Comparison of ENCODE assay signal across 19 cellular contexts in genomic region chr18:66124394-66124793, GRCh38.
DNase-seq lines count a peak whose midpoint lies in the region; ATAC-seq, FAIRE-seq and TF ChIP-seq lines count a peak whose summit lies in the region.
"Had no signal": no experiment of that assay in that cellular context is flagged by ENCODE, and none has a peak within 500 bp of the region (broad histone marks: within the 10 kb centered on the region; RNA-seq: fewer than 3 reads in every experiment).

No MANE protein-coding gene starts in this region.

- H2BK5ac ChIP-seq in H1 (ENCODE audit: low read depth, low read length) = no peak overlapping the region

- WGBS in H1 (ENCODE audit: extremely low coverage in 1 of 2, insufficient coverage in 1 of 2, insufficient read length in 1 of 2, insufficient replicate concordance in 2 of 2, low coverage in 1 of 2, low lambda C conversion rate in 2 of 2, missing lambda C conversion rate in 1 of 2), 2 experiments = 93% methylated on average over 2 of the region's 2 CpGs; no CpG with 5 or more reads in 1 of the 2 experiments

- CTCF ChIA-PET in H1 (lab: Charles Lee; ENCODE audit: partially characterized antibody) = interaction anchor here (0.6 to 2.1 kb wide), 10 partner anchors 10 to 376 kb away, joined by 3 to 11 read pairs (median 3); no protein-coding TSS in a partner anchor

- no peak overlapping the region for H3K23ac ChIP-seq in H1 (ENCODE audit: insufficient read length)

- no peak overlapping the region for H3K56ac ChIP-seq in H1 (replicated peaks; ENCODE audit: insufficient read length, low read depth, low read length)

- no peak overlapping the region for H3K4ac ChIP-seq in H1 (replicated peaks; ENCODE audit: insufficient read length, low read depth, low read length)

- TF ChIP-seq POLR2A in H1 (IDR thresholded peaks at IDR 0.05; ENCODE audit: control extremely low read depth in 1 of 2, low read depth in 2 of 2, low read length in 2 of 2) = no peak

- peak; percentile 56 to 58 for TF ChIP-seq RAD21 in H1 (IDR thresholded peaks at IDR 0.05 in 1 of 2, conservative IDR thresholded peaks at IDR 0.05 in 1 of 2; ENCODE audit: low read depth in 2 of 2, low read length in 2 of 2)

- no peak overlapping the region for H3K27ac ChIP-seq in DOHH2 (ENCODE audit: low read depth, low read length)
- H3K27ac ChIP-seq in H1 (ENCODE audit: low read depth, low read length) = no peak overlapping the region
- H3K27ac ChIP-seq: BLaER1 treated with 17β-estradiol and CSF1 and Interleukin-3, amounts not matched to agents 10 nM and 100 nM; breast epithelium; transverse colon had no signal

- H3K79me2 ChIP-seq in DOHH2 (ENCODE audit: control insufficient read depth, low read length) (no peaks in the 10 kb centered on the region), H1 (ENCODE audit: control insufficient read depth in 1 of 2, insufficient read depth in 2 of 2, low read length in 2 of 2) (no peaks in the 10 kb centered on the region)

- TF ChIP-seq CTCF in BE2C (IDR thresholded peaks at IDR 0.05; ENCODE audit: low read depth, low read length) (peak; percentile 7; the same call in 1 of the 2 replicates), DOHH2 (IDR thresholded peaks at IDR 0.05; ENCODE audit: low read depth, low read length, poor library complexity, severe bottlenecking) (peak; percentile 27), LNCaP clone FGC (IDR thresholded peaks at IDR 0.05; ENCODE audit: control insufficient read depth, extremely low read depth, insufficient read depth) (peak; percentile 34), H1 (IDR thresholded peaks at IDR 0.05; ENCODE audit: control extremely low read depth in 1 of 3, insufficient read depth in 1 of 3, low read depth in 1 of 3, low read length in 3 of 3) (peak in 1 of 3 experiments; percentile 39; a peak in 2 of 4 replicates)

- TF ChIP-seq EP300 in H1 (IDR thresholded peaks at IDR 0.05; ENCODE audit: borderline replicate concordance in 1 of 2, low read depth in 2 of 2, low read length in 2 of 2) = no peak

- H3K9ac ChIP-seq in H1 (replicated peaks in 1 of 4; ENCODE audit: extremely low read depth in 1 of 4, low read depth in 3 of 4, low read length in 3 of 4) = no peak overlapping the region
- H3K9ac ChIP-seq: BLaER1 treated with 17β-estradiol and CSF1 and Interleukin-3, amounts not matched to agents 10 nM and 100 nM had no signal

- peak; percentile 39 for FAIRE-seq in H1 (lab: Jason Lieb, UNC)

- no peak overlapping the region for H4K8ac ChIP-seq in H1 (ENCODE audit: extremely low read depth, insufficient read depth, low read length)

- H3F3A ChIP-seq in DOHH2 (ENCODE audit: control insufficient read depth, insufficient read depth) = no peaks in the 10 kb centered on the region

- H3K4me1 ChIP-seq in BE2C = no peaks in the 10 kb centered on the region
- H3K4me1 ChIP-seq in DOHH2 (ENCODE audit: control insufficient read depth, low read length) = no peaks in the 10 kb centered on the region
- no peaks in the 10 kb centered on the region; a peak in 1 of 7 replicates for H3K4me1 ChIP-seq in H1 (replicated peaks in 1 of 4; ENCODE audit: control insufficient read depth in 3 of 4, insufficient read depth in 4 of 4, low read length in 3 of 4)
- H3K4me1 ChIP-seq: BLaER1 treated with 17β-estradiol and CSF1 and Interleukin-3, amounts not matched to agents 10 nM and 100 nM; breast epithelium; transverse colon had no signal

- no peak overlapping the region for H4K5ac ChIP-seq in H1 (ENCODE audit: insufficient read length, low read depth, low read length)

- DNase-seq in BE2C (no peak), LNCaP clone FGC (ENCODE audit: low read depth) (peak; percentile 2), H1 (ENCODE audit: low read depth in 1 of 2, low spot score in 2 of 2) (no peak), NCI-H1694 treated with DMSO at 0.1 percent for 48 hours (lab: John Stamatoyannopoulos, UW) (no peak), D341Med (ENCODE audit: low spot score) (no peak)
- DNase-seq: activated CD4-positive, CD25-positive, alpha-beta regulatory T cell; activated CD8-positive, alpha-beta memory T cell treated with anti-CD3 and anti-CD28 coated beads, Interleukin-2, amount 50 U/mL, for 4 hours; activated naive CD4-positive, alpha-beta T cell treated with anti-CD3 and anti-CD28 coated beads, Interleukin-2, amount 10 ng/mL, durations not matched to agents 7 days and 5 days; effector CD4-positive, alpha-beta T cell; GDM1; HCEC 1CT; NCI-H2107; transverse colon had no signal

- H2BK12ac ChIP-seq in H1 (ENCODE audit: low read depth, low read length) = no peak overlapping the region

- H3K9me3 ChIP-seq in BE2C = no peaks in the 10 kb centered on the region
- no peaks in the 10 kb centered on the region for H3K9me3 ChIP-seq in DOHH2 (ENCODE audit: control insufficient read depth, insufficient read depth, low read length)
- no peaks in the 10 kb centered on the region for H3K9me3 ChIP-seq in H1 (ENCODE audit: insufficient read depth in 2 of 2, low read depth in 1 of 2, low read length in 1 of 2)
- H3K9me3 ChIP-seq: BLaER1 treated with 17β-estradiol and CSF1 and Interleukin-3, amounts not matched to agents 10 nM and 100 nM; breast epithelium; transverse colon had no signal

- H2BK120ac ChIP-seq in H1 (replicated peaks; ENCODE audit: low read depth, low read length) = no peak overlapping the region

- no peaks in the 10 kb centered on the region; the same call in 1 of the 2 replicates for H3K9me2 ChIP-seq in DOHH2 (replicated peaks; ENCODE audit: control insufficient read depth, low read length)

- H3K4me3 ChIP-seq in BE2C (ENCODE audit: low read depth, low read length) (no peak overlapping the region), DOHH2 (ENCODE audit: low read length) (no peak overlapping the region), LNCaP clone FGC (ENCODE audit: low read depth, low read length) (no peak overlapping the region), H1 (ENCODE audit: extremely low read depth in 1 of 4, insufficient read depth in 2 of 4, low read depth in 3 of 4, low read length in 4 of 4) (no peak overlapping the region)
- H3K4me3 ChIP-seq: BLaER1 treated with 17β-estradiol and CSF1 and Interleukin-3, amounts not matched to agents 10 nM and 100 nM; breast epithelium; transverse colon had no signal

- no peak overlapping the region for H2BK15ac ChIP-seq in H1 (ENCODE audit: low read length)

- no peaks in the 10 kb centered on the region for H3K36me3 ChIP-seq in BE2C
- no peaks in the 10 kb centered on the region for H3K36me3 ChIP-seq in DOHH2 (ENCODE audit: control insufficient read depth, low read length)
- H3K36me3 ChIP-seq in H1 (ENCODE audit: control insufficient read depth in 2 of 4, insufficient read depth in 4 of 4, low read length in 3 of 4) = no peaks in the 10 kb centered on the region
- H3K36me3 ChIP-seq: BLaER1 treated with 17β-estradiol and CSF1 and Interleukin-3, amounts not matched to agents 10 nM and 100 nM; breast epithelium; transverse colon had no signal

- no peak overlapping the region for H2BK20ac ChIP-seq in H1 (ENCODE audit: low read length)

- H2AK5ac ChIP-seq in H1 (ENCODE audit: low read depth, low read length) = no peak overlapping the region

- H3K27me3 ChIP-seq in BE2C (no peaks in the 10 kb centered on the region), DOHH2 (ENCODE audit: control insufficient read depth, low read length) (no peaks in the 10 kb centered on the region), H1 (replicated peaks in 1 of 4; ENCODE audit: control insufficient read depth in 3 of 4, extremely low read depth in 1 of 4, insufficient read depth in 3 of 4, low read length in 3 of 4) (no peaks in the 10 kb centered on the region)
- H3K27me3 ChIP-seq: BLaER1 treated with 17β-estradiol and CSF1 and Interleukin-3, amounts not matched to agents 10 nM and 100 nM; breast epithelium; transverse colon had no signal

- POLR2A ChIA-PET in H1 (lab: Charles Lee; ENCODE audit: partially characterized antibody) = no interaction called here

- no peaks in the 10 kb centered on the region for H3K23me2 ChIP-seq in H1 (ENCODE audit: low read depth, low read length)

- no peak overlapping the region for H3K18ac ChIP-seq in H1 (ENCODE audit: extremely low read depth, low read length)

- H4K20me1 ChIP-seq in DOHH2 (ENCODE audit: control insufficient read depth, insufficient read depth, low read depth, low read length) (no peaks in the 10 kb centered on the region), H1 (replicated peaks in 1 of 2; ENCODE audit: control insufficient read depth in 1 of 2, insufficient read depth in 2 of 2, low read length in 2 of 2) (no peaks in the 10 kb centered on the region)
- H4K20me1 ChIP-seq: BLaER1 treated with 17β-estradiol and CSF1 and Interleukin-3, amounts not matched to agents 10 nM and 100 nM had no signal

- H4K91ac ChIP-seq in H1 (replicated peaks; ENCODE audit: insufficient read length, low read length) = no peak overlapping the region

- no peak overlapping the region for H3K4me2 ChIP-seq in DOHH2 (ENCODE audit: low read length)
- H3K4me2 ChIP-seq in H1 (ENCODE audit: insufficient read depth in 1 of 2, low read depth in 2 of 2, low read length in 2 of 2) = no peak overlapping the region
- H3K4me2 ChIP-seq: BLaER1 treated with 17β-estradiol and CSF1 and Interleukin-3, amounts not matched to agents 10 nM and 100 nM had no signal

- H2AFZ ChIP-seq in H1 (ENCODE audit: low read length) = no peak overlapping the region

- no peaks in the 10 kb centered on the region for H3K79me1 ChIP-seq in H1 (ENCODE audit: low read depth, low read length)

- no peak overlapping the region for H3K14ac ChIP-seq in H1 (ENCODE audit: insufficient read length)

- ATAC-seq in GM21423 (IDR thresholded peaks at IDR 0.05; ENCODE audit: unreplicated experiment) (no peak), GM21360 (IDR thresholded peaks at IDR 0.05; ENCODE audit: unreplicated experiment) (no peak)
- ATAC-seq: stimulated activated memory B cell treated with anti-CD40 and anti-IgM and Interleukin-4, amounts not matched to agents 10 μg/mL and 1 μg/mL and 100 μg/mL, for 72 hours had no signal

TF ChIP-seq in H1, 55 proteins besides CTCF, POLR2A, EP300 and RAD21:
- TF ChIP-seq KDM1A (IDR thresholded peaks at IDR 0.05; ENCODE audit: borderline replicate concordance, low read length) (no peak), RBBP5 (IDR thresholded peaks at IDR 0.05; ENCODE audit: borderline replicate concordance, low read depth, low read length) (no peak), RNF2 (IDR thresholded peaks at IDR 0.05; ENCODE audit: borderline replicate concordance, low read depth, low read length, missing control alignments, poor library complexity, severe bottlenecking) (no peak), SP1 (IDR thresholded peaks at IDR 0.05; ENCODE audit: low read depth, low read length) (no peak), JUN (IDR thresholded peaks at IDR 0.05; ENCODE audit: low read depth, low read length) (no peak), NANOG (IDR thresholded peaks at IDR 0.05; ENCODE audit: insufficient read depth, low read depth, low read length, poor library complexity, severe bottlenecking) (no peak)
